Comparison of ENCODE assay signal across 10 cellular contexts in genomic region chr19:43799502-43800142, GRCh38. TPM values are rescaled to one million over a fixed set of nuclear protein-coding genes. Genes with fewer than 3 reads are reported as not detected.
DNase-seq lines count a peak whose midpoint lies in the region; TF ChIP-seq lines count a peak whose summit lies in the region.
"Had no signal": no experiment of that assay in that cellular context is flagged by ENCODE, and none has a peak within 500 bp of the region (broad histone marks: within the 10 kb centered on the region; RNA-seq: fewer than 3 reads in every experiment).

No MANE protein-coding gene starts in this region.

- intact Hi-C loops in activated naive CD4-positive, alpha-beta T cell treated with anti-CD3 and anti-CD28 coated beads for 36 hours (cut with micrococcal nuclease), result no loop called here
- intact Hi-C loops in activated T-helper 1 cell treated with anti-CD3 and anti-CD28 coated beads, Interleukin-12 subunit alpha, Interleukin-12 subunit beta, Interleukin-2, Interleukin-4 antibody, amounts not matched to agents 30 ng/mL and 10 ng/mL and 1 ng/mL, durations not matched to agents 14 hours and 24 hours and 36 hours (cut with micrococcal nuclease), result no loop called here

- H3K4me3 ChIP-seq in iPS-18a (ENCODE audit: low read length) (peak overlapping the region; percentile 76), tibial nerve (no peak overlapping the region)

- H3K9ac ChIP-seq in iPS-18a (ENCODE audit: low read length), result no peak overlapping the region

- CTCF ChIA-PET in activated naive CD4-positive, alpha-beta T cell treated with anti-CD3 and anti-CD28 coated beads for 36 hours (lab: Charles Lee), result interaction anchor here (0.9 to 1.2 kb wide), 2 partner anchors 10 to 1051 kb away, joined by 3 read pairs; no protein-coding TSS in a partner anchor

- peaks cover 18% of the 10 kb centered on the region for H3K4me1 Mint-ChIP-seq in activated naive CD4-positive, alpha-beta T cell treated with anti-CD3 and anti-CD28 coated beads, Interleukin-2, amount 50 U/mL, for 24 hours
- H3K4me1 Mint-ChIP-seq in activated naive CD4-positive, alpha-beta T cell treated with anti-CD3 and anti-CD28 coated beads for 36 hours (ENCODE audit: low read depth), result peaks cover 11% of the 10 kb centered on the region
- H3K4me1 Mint-ChIP-seq in activated T-helper 1 cell treated with anti-CD3 and anti-CD28 coated beads, Interleukin-12 subunit alpha, Interleukin-12 subunit beta, Interleukin-2, Interleukin-4 antibody, amounts not matched to agents 30 ng/mL and 10 ng/mL and 1 ng/mL, durations not matched to agents 14 hours and 24 hours and 36 hours (ENCODE audit: low read depth), result peaks cover 6% of the 10 kb centered on the region
- H3K4me1 Mint-ChIP-seq in type B pancreatic cell (ENCODE audit: unreplicated experiment), result peaks cover 5% of the 10 kb centered on the region

- H3K27me3 Mint-ChIP-seq in activated naive CD4-positive, alpha-beta T cell treated with anti-CD3 and anti-CD28 coated beads, Interleukin-2, amount 50 U/mL, for 24 hours, result no peaks in the 10 kb centered on the region
- peaks cover 6% of the 10 kb centered on the region for H3K27me3 Mint-ChIP-seq in activated naive CD4-positive, alpha-beta T cell treated with anti-CD3 and anti-CD28 coated beads for 36 hours (ENCODE audit: low read depth)
- H3K27me3 Mint-ChIP-seq in activated T-helper 1 cell treated with anti-CD3 and anti-CD28 coated beads, Interleukin-12 subunit alpha, Interleukin-12 subunit beta, Interleukin-2, Interleukin-4 antibody, amounts not matched to agents 30 ng/mL and 10 ng/mL and 1 ng/mL, durations not matched to agents 14 hours and 24 hours and 36 hours (ENCODE audit: insufficient read depth), result peaks cover 20% of the 10 kb centered on the region
- peaks cover 57% of the 10 kb centered on the region for H3K27me3 Mint-ChIP-seq in type B pancreatic cell

- H3K9me3 ChIP-seq in iPS-18a (ENCODE audit: control insufficient read depth, low read depth, low read length) (no peaks in the 10 kb centered on the region), tibial nerve (peaks cover 0 to 4% (median 0%) of the 10 kb centered on the region in 4 donors)

- TF ChIP-seq CTCF in type B pancreatic cell (conservative IDR thresholded peaks at IDR 0.05), result no peak
- no peak for TF ChIP-seq CTCF in tibial nerve (IDR thresholded peaks at IDR 0.05)

- H3K4me1 ChIP-seq in iPS-18a (ENCODE audit: control insufficient read depth, low read depth, low read length), result no peaks in the 10 kb centered on the region
- peaks cover 0 to 12% (median 3%) of the 10 kb centered on the region in 4 donors for H3K4me1 ChIP-seq in tibial nerve

- H3K27ac ChIP-seq in iPS-18a (ENCODE audit: low read length), result no peak overlapping the region
- no peak overlapping the region for H3K27ac ChIP-seq in tibial nerve

- H3K36me3 Mint-ChIP-seq in activated naive CD4-positive, alpha-beta T cell treated with anti-CD3 and anti-CD28 coated beads, Interleukin-2, amount 50 U/mL, for 24 hours, result no peaks in the 10 kb centered on the region
- H3K36me3 Mint-ChIP-seq in activated naive CD4-positive, alpha-beta T cell treated with anti-CD3 and anti-CD28 coated beads for 36 hours (ENCODE audit: low read depth), result peaks cover 1% of the 10 kb centered on the region
- peaks cover 2% of the 10 kb centered on the region for H3K36me3 Mint-ChIP-seq in activated T-helper 1 cell treated with anti-CD3 and anti-CD28 coated beads, Interleukin-12 subunit alpha, Interleukin-12 subunit beta, Interleukin-2, Interleukin-4 antibody, amounts not matched to agents 30 ng/mL and 10 ng/mL and 1 ng/mL, durations not matched to agents 14 hours and 24 hours and 36 hours (ENCODE audit: low read depth)
- no peaks in the 10 kb centered on the region for H3K36me3 Mint-ChIP-seq in type B pancreatic cell

- TF ChIP-seq EP300 in tibial nerve (IDR thresholded peaks at IDR 0.05), result no peak

- DNase-seq in activated naive CD4-positive, alpha-beta T cell treated with anti-CD3 and anti-CD28 coated beads for 36 hours, result no peak
- DNase-seq in activated T-helper 1 cell treated with anti-CD3 and anti-CD28 coated beads, Interleukin-12 subunit alpha, Interleukin-12 subunit beta, Interleukin-2, Interleukin-4 antibody, amounts not matched to agents 30 ng/mL and 10 ng/mL and 1 ng/mL, durations not matched to agents 14 hours and 24 hours and 36 hours (ENCODE audit: low spot score), result no peak
- no peak for DNase-seq in type B pancreatic cell (ENCODE audit: extremely low spot score, unreplicated experiment)
- DNase-seq in anterior cingulate cortex (lab: John Stamatoyannopoulos, UW), result no peak
- no peak for DNase-seq in tibial nerve (ENCODE audit: low spot score in 2 of 2)
- DNase-seq in amygdala (lab: John Stamatoyannopoulos, UW), result no peak

- H3K27me3 ChIP-seq in iPS-18a (ENCODE audit: control insufficient read depth, insufficient read depth, low read length) (peaks cover 52% of the 10 kb centered on the region), tibial nerve (peaks cover 0 to 49% of the 10 kb centered on the region in 2 donors)

- H3K27ac Mint-ChIP-seq in activated naive CD4-positive, alpha-beta T cell treated with anti-CD3 and anti-CD28 coated beads, Interleukin-2, amount 50 U/mL, for 24 hours, result peak overlapping the region; percentile 1
- H3K27ac Mint-ChIP-seq in activated naive CD4-positive, alpha-beta T cell treated with anti-CD3 and anti-CD28 coated beads for 36 hours, result no peak overlapping the region
- no peak overlapping the region for H3K27ac Mint-ChIP-seq in activated T-helper 1 cell treated with anti-CD3 and anti-CD28 coated beads, Interleukin-12 subunit alpha, Interleukin-12 subunit beta, Interleukin-2, Interleukin-4 antibody, amounts not matched to agents 30 ng/mL and 10 ng/mL and 1 ng/mL, durations not matched to agents 14 hours and 24 hours and 36 hours
- H3K27ac Mint-ChIP-seq in type B pancreatic cell, result peak overlapping the region; percentile 24
- H3K27ac Mint-ChIP-seq: stimulated activated naive CD8-positive, alpha-beta T cell treated with anti-CD3 and anti-CD28 coated beads, Interleukin-15, Interleukin-2, amounts not matched to agents 100 ng/mL and 50 ng/mL, for 24 hours had no signal

- no peak for TF ChIP-seq POLR2A in tibial nerve (IDR thresholded peaks at IDR 0.05)

- WGBS in tibial nerve, 2 donors, result 63 to 81% methylated on average over 6 of the region's 6 CpGs

- H3K9me3 Mint-ChIP-seq in activated naive CD4-positive, alpha-beta T cell treated with anti-CD3 and anti-CD28 coated beads, Interleukin-2, amount 50 U/mL, for 24 hours, result no peaks in the 10 kb centered on the region
- no peaks in the 10 kb centered on the region for H3K9me3 Mint-ChIP-seq in activated naive CD4-positive, alpha-beta T cell treated with anti-CD3 and anti-CD28 coated beads for 36 hours
- H3K9me3 Mint-ChIP-seq in activated T-helper 1 cell treated with anti-CD3 and anti-CD28 coated beads, Interleukin-12 subunit alpha, Interleukin-12 subunit beta, Interleukin-2, Interleukin-4 antibody, amounts not matched to agents 30 ng/mL and 10 ng/mL and 1 ng/mL, durations not matched to agents 14 hours and 24 hours and 36 hours, result peaks cover 5% of the 10 kb centered on the region
- no peaks in the 10 kb centered on the region for H3K9me3 Mint-ChIP-seq in type B pancreatic cell
- H3K9me3 Mint-ChIP-seq: stimulated activated naive CD8-positive, alpha-beta T cell treated with anti-CD3 and anti-CD28 coated beads, Interleukin-15, Interleukin-2, amounts not matched to agents 100 ng/mL and 50 ng/mL, for 24 hours had no signal

- H3K4me3 Mint-ChIP-seq in activated naive CD4-positive, alpha-beta T cell treated with anti-CD3 and anti-CD28 coated beads, Interleukin-2, amount 50 U/mL, for 24 hours, result peak overlapping the region; percentile 79
- H3K4me3 Mint-ChIP-seq in activated naive CD4-positive, alpha-beta T cell treated with anti-CD3 and anti-CD28 coated beads for 36 hours, result no peak overlapping the region
- peak overlapping the region; percentile 72 for H3K4me3 Mint-ChIP-seq in activated T-helper 1 cell treated with anti-CD3 and anti-CD28 coated beads, Interleukin-12 subunit alpha, Interleukin-12 subunit beta, Interleukin-2, Interleukin-4 antibody, amounts not matched to agents 30 ng/mL and 10 ng/mL and 1 ng/mL, durations not matched to agents 14 hours and 24 hours and 36 hours
- peak overlapping the region; percentile 84 for H3K4me3 Mint-ChIP-seq in type B pancreatic cell

- H3K36me3 ChIP-seq in iPS-18a (ENCODE audit: control insufficient read depth, low read depth, low read length) (no peaks in the 10 kb centered on the region), tibial nerve (no peaks in the 10 kb centered on the region)

RNA-seq across cellular contexts. Expression of gene LYPD5, which starts 2.6 kb away (rescaled TPM):
- 1 to 10 TPM; 1.3 to 2.0 TPM for total RNA-seq in activated naive CD4-positive, alpha-beta T cell treated with anti-CD3 and anti-CD28 coated beads for 36 hours
- 0.29 TPM in 1 of 2 replicates, not detected in the other for total RNA-seq in activated T-helper 1 cell treated with anti-CD3 and anti-CD28 coated beads, Interleukin-12 subunit alpha, Interleukin-12 subunit beta, Interleukin-2, Interleukin-4 antibody, amounts not matched to agents 30 ng/mL and 10 ng/mL and 1 ng/mL, durations not matched to agents 14 hours and 24 hours and 36 hours
- total RNA-seq in type B pancreatic cell (ENCODE audit: low replicate concordance) (0.85 and 3.9 TPM in 2 replicates), tibial nerve (1 to 10 TPM in 1 of 4 donors, under 1 TPM in 3; 0.39 to 2.1 (median 0.53) TPM)

RNA-seq across cellular contexts. Expression of gene KCNN4, which starts 18.8 kb away (rescaled TPM):
- 10 to 100 TPM; 68.4 to 73.7 TPM for total RNA-seq in activated naive CD4-positive, alpha-beta T cell treated with anti-CD3 and anti-CD28 coated beads for 36 hours
- total RNA-seq in activated T-helper 1 cell treated with anti-CD3 and anti-CD28 coated beads, Interleukin-12 subunit alpha, Interleukin-12 subunit beta, Interleukin-2, Interleukin-4 antibody, amounts not matched to agents 30 ng/mL and 10 ng/mL and 1 ng/mL, durations not matched to agents 14 hours and 24 hours and 36 hours, result 183 and 185 TPM in 2 replicates
- total RNA-seq in type B pancreatic cell (ENCODE audit: low replicate concordance) (1.6 and 7.7 TPM in 2 replicates), tibial nerve (10 to 100 TPM in 1 of 4 donors, 1 to 10 TPM in 3; 4.6 to 18.3 (median 6.8) TPM)
- total RNA-seq: lung microvascular endothelial cell had no signal

RNA-seq across cellular contexts. Expression of gene ZNF283, which starts 27.5 kb away (rescaled TPM):
- total RNA-seq in activated naive CD4-positive, alpha-beta T cell treated with anti-CD3 and anti-CD28 coated beads for 36 hours, result 1 to 10 TPM; 6.8 to 7.7 TPM
- total RNA-seq in activated T-helper 1 cell treated with anti-CD3 and anti-CD28 coated beads, Interleukin-12 subunit alpha, Interleukin-12 subunit beta, Interleukin-2, Interleukin-4 antibody, amounts not matched to agents 30 ng/mL and 10 ng/mL and 1 ng/mL, durations not matched to agents 14 hours and 24 hours and 36 hours, result 4.0 and 4.8 TPM in 2 replicates
- total RNA-seq in type B pancreatic cell (ENCODE audit: low replicate concordance) (13.1 and 18.2 TPM in 2 replicates), tibial nerve (10 to 100 TPM in 2 of 4 donors, 1 to 10 TPM in 2; 4.2 to 12.3 (median 10.4) TPM)

RNA-seq across cellular contexts. Expression of gene SMG9, which starts 44.9 kb away (rescaled TPM):
- 100 to 1,000 TPM; 103 to 111 TPM for total RNA-seq in activated naive CD4-positive, alpha-beta T cell treated with anti-CD3 and anti-CD28 coated beads for 36 hours
- total RNA-seq in activated T-helper 1 cell treated with anti-CD3 and anti-CD28 coated beads, Interleukin-12 subunit alpha, Interleukin-12 subunit beta, Interleukin-2, Interleukin-4 antibody, amounts not matched to agents 30 ng/mL and 10 ng/mL and 1 ng/mL, durations not matched to agents 14 hours and 24 hours and 36 hours, result 86.6 and 89.2 TPM in 2 replicates
- total RNA-seq in type B pancreatic cell (ENCODE audit: low replicate concordance) (44.5 and 64.9 TPM in 2 replicates), tibial nerve (10 to 100 TPM; 14.6 to 49.8 (median 28.0) TPM)

Comparison
In these comparisons a context has a peak if more than half of its experiments do, and no peak if none do; other contexts are left out.
1. H3K27ac Mint-ChIP-seq: peak in activated naive CD4-positive, alpha-beta T cell treated with anti-CD3 and anti-CD28 coated beads, Interleukin-2, amount 50 U/mL, for 24 hours (single experiment) and type B pancreatic cell (single experiment); none in activated naive CD4-positive, alpha-beta T cell treated with anti-CD3 and anti-CD28 coated beads for 36 hours (single experiment) and activated T-helper 1 cell treated with anti-CD3 and anti-CD28 coated beads, Interleukin-12 subunit alpha, Interleukin-12 subunit beta, Interleukin-2, Interleukin-4 antibody, amounts not matched to agents 30 ng/mL and 10 ng/mL and 1 ng/mL, durations not matched to agents 14 hours and 24 hours and 36 hours (single experiment).